In the genomic region with DNA sequence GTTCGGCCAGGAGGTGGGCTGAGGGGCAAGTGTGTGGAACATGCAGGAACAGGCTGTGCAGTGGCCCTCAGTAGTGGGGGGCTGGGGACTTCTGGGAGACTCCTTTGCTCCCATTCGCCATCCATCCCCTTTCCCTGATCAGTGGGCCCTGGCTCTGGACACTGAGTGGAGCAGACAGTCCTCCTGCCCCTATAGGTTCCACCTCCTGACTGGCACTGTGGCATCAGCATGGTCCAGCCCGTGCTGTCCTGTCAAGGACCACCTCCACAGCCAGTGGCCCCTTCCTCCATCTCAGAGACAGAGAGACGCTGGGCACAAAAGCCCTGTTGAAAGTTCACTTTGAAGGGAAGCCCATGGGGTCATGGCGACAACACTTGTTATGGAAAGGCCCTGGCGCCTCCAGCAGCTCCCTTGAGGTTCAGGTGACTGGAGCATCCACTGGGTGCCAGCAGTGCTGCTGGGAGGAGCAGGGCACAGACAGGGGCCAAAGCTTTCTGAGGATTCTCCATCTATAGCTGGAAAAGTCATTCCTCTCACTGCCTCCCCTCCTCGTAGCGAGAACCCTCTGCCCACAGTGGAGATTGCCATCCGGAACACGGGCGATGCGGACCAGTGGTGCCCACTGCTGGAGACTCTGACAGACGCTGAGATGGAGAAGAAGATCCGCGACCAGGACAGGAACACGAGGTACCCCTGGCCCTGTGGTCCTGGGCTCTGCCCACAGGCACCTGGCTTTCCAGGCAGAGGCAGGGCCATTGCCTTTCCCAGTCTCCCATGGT, we compare ENCODE assay signal across 24 cellular contexts. TPM values are rescaled to one million over a fixed set of nuclear protein-coding genes. Genes with fewer than 3 reads are reported as not detected.
DNase-seq lines count a peak whose midpoint lies in the region; ATAC-seq and TF ChIP-seq lines count a peak whose summit lies in the region.
"Had no signal": no experiment of that assay in that cellular context is flagged by ENCODE, and none has a peak within 500 bp of the region (broad histone marks: within the 10 kb centered on the region; RNA-seq: fewer than 3 reads in every experiment).

No MANE protein-coding gene starts in this region.

- no peak overlapping the region for H3K4me3 ChIP-seq in heart right ventricle
- H3K4me3 ChIP-seq: esophagus muscularis mucosa, GM23338 had no signal

- intact Hi-C loops in heart right ventricle (cut with DNase I): loop anchor here in 1 of 10 donors (5.0 kb wide), 1 partner anchor 61 kb away; the partner anchor contains the start of gene MMP11
- intact Hi-C loops in posterior vena cava (cut with DNase I): no loop called here

- H3K27me3 ChIP-seq in heart right ventricle: no peaks in the 10 kb centered on the region
- H3K27me3 ChIP-seq: esophagus muscularis mucosa had no signal

- peaks cover 23 to 100% (median 61%) of the 10 kb centered on the region in 9 donors for H3K4me1 ChIP-seq in heart right ventricle
- H3K4me1 ChIP-seq: parathyroid adenoma had no signal

- peaks cover 0 to 79% (median 0%) of the 10 kb centered on the region in 9 donors for H3K36me3 ChIP-seq in heart right ventricle

- DNase-seq in activated effector memory CD4-positive, alpha-beta T cell treated with anti-CD3 and anti-CD28 coated beads, Interleukin-2, amount 50 U/mL, for 16 hours: peak; percentile 58
- no peak for DNase-seq in activated effector memory CD4-positive, alpha-beta T cell treated with Interleukin-2 at 50 U/mL for 16 hours
- DNase-seq in heart right ventricle (no peak), posterior vena cava (ENCODE audit: low spot score) (peak; percentile 64), mucosa of gallbladder (ENCODE audit: low spot score) (no peak)
- DNase-seq: 8988T; activated CD4-positive, alpha-beta T cell treated with anti-CD3 and anti-CD28 coated beads for 4 hours; activated naive CD4-positive, alpha-beta T cell treated with anti-CD3 and anti-CD28 coated beads, Interleukin-2, amount 50 U/mL, for 16 hours; activated T-cell treated with anti-CD3 and anti-CD28 coated beads, Interleukin-2, amount 50 U/mL, for 72 hours; AML-193; DND-41; effector memory CD8-positive, alpha-beta T cell; NCI-H1048; NCI-H187 treated with DMSO at 0.1 percent for 48 hours; NCI-H2227 treated with DMSO at 0.1 percent for 48 hours; SHP77; T-cell had no signal

- H3K27ac ChIP-seq in heart right ventricle: peak overlapping the region; percentile 73 to 95 (median 90)
- H3K27ac ChIP-seq: esophagus muscularis mucosa, parathyroid adenoma had no signal

- peak in 3 of 9 donors; percentile 20 to 25 (median 20) for TF ChIP-seq CTCF in heart right ventricle (IDR thresholded peaks at IDR 0.05)

- 78 to 81% methylated on average over 16 of the region's 16 CpGs for WGBS in heart right ventricle, 2 donors

- H3K9me3 ChIP-seq in heart right ventricle: no peaks in the 10 kb centered on the region
- H3K9me3 ChIP-seq: esophagus muscularis mucosa had no signal

- ATAC-seq in heart right ventricle (no peak), GM21619 (IDR thresholded peaks at IDR 0.05; ENCODE audit: unreplicated experiment) (no peak), GM21447 (IDR thresholded peaks at IDR 0.05; ENCODE audit: unreplicated experiment) (no peak), HG03025 (IDR thresholded peaks at IDR 0.05; ENCODE audit: low FRiP score, unreplicated experiment) (no peak)
- ATAC-seq: activated T-cell treated with anti-CD3 and anti-CD28 coated beads, Interleukin-2, amount 50 U/mL, for 72 hours; effector memory CD8-positive, alpha-beta T cell; GM23338; natural killer cell treated with Interleukin-12 subunit alpha and Interleukin-12 subunit beta and Interleukin-15 and Interleukin-18, amount 100 ng/mL, for 72 hours; T-cell had no signal

RNA-seq across cellular contexts. Expression of gene DERL3, which starts 5.6 kb away (rescaled TPM):
- total RNA-seq in heart right ventricle (1 to 10 TPM in 9 of 10 donors, under 1 TPM in 1; 0.91 to 5.1 (median 1.7) TPM), posterior vena cava (under 1 TPM; 0.83 to 0.95 TPM), mucosa of gallbladder (6.2 TPM)
- polyA plus RNA-seq in heart right ventricle: 10 to 100 TPM in 1 of 2 donors, 1 to 10 TPM in 1; 2.0 to 14.1 TPM
- total RNA-seq: esophagus muscularis mucosa had no signal

RNA-seq across cellular contexts. Expression of gene SLC2A11, which starts 24.5 kb away (rescaled TPM):
- total RNA-seq in heart right ventricle (10 to 100 TPM; 16.1 to 30.4 (median 21.2) TPM), posterior vena cava (1 to 10 TPM; 4.9 to 7.4 TPM), mucosa of gallbladder (24.0 TPM)
- polyA plus RNA-seq in heart right ventricle: 10 to 100 TPM in 1 of 2 donors, 1 to 10 TPM in 1; 8.3 to 42.1 TPM

RNA-seq across cellular contexts. Expression of gene SMARCB1, which starts 46.4 kb away (rescaled TPM):
- total RNA-seq in heart right ventricle (10 to 100 TPM; 28.5 to 73.1 (median 39.8) TPM), posterior vena cava (10 to 100 TPM; 42.6 to 45.8 TPM), mucosa of gallbladder (70.7 TPM)
- 10 to 100 TPM; 26.8 to 70.0 TPM for polyA plus RNA-seq in heart right ventricle

Comparison
In these comparisons a context has a peak if more than half of its experiments do, and no peak if none do; other contexts are left out.
1. DNase-seq: peak in activated effector memory CD4-positive, alpha-beta T cell treated with anti-CD3 and anti-CD28 coated beads, Interleukin-2, amount 50 U/mL, for 16 hours (single experiment) and posterior vena cava (single experiment); none in activated effector memory CD4-positive, alpha-beta T cell treated with Interleukin-2 at 50 U/mL for 16 hours (single experiment), heart right ventricle (0 of 2) and mucosa of gallbladder (single experiment).